ENCODE assay signal across 12 cellular contexts in the genomic region with DNA sequence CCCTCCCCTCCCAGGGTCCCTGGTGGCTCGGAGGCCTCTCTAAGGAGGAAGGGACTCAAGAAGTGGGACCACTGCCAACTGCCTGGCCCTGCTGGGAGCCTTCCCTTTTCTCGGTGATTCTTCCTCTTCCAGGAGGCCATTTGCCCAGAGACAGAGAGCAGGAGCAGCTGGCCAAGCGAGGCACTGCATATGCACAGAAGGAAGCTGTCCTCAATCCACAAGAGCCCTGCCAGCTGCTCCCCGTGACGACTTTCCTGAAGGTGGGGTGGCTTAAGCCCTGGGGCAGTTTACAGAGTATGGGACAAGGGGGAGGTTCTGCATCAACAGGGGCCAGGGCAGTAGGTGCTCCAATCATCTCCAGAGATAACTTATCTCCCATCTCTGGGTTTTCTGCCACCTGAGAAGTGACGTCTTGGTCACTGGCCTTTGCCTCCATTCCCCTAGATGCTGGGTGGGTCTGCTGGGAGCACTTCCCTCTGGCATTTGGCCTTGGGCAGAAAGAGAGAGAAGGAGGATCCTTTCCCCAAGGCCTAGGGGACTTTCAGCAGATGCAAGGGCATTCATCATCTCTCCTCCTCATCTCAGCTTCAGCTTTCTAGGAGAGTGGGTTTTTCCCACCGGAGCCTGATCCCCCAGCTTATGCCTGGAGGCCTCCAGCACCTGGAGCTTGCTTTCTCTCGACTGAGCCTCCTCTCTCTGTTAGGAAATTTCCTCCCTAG. TPM values are rescaled to one million over a fixed set of nuclear protein-coding genes. Genes with fewer than 3 reads are reported as not detected.
DNase-seq lines count a peak whose midpoint lies in the region; FAIRE-seq lines count a peak whose summit lies in the region.
"Had no signal": no experiment of that assay in that cellular context is flagged by ENCODE, and none has a peak within 500 bp of the region (broad histone marks: within the 10 kb centered on the region; RNA-seq: fewer than 3 reads in every experiment).

No MANE protein-coding gene starts in this region.

- 0 out of 2 replicates have a peak overlapping the region, but pooled peaks have one; percentile 60 for H3K27ac ChIP-seq in SK-N-MC
- peak overlapping the region in 1 of 2 donors; percentile 12 for H3K27ac ChIP-seq in small intestine (ENCODE audit: low read depth in 1 of 2, low read length in 1 of 2)
- H3K27ac ChIP-seq: GM23248 had no signal

- no peak for FAIRE-seq in small intestine (lab: Jason Lieb, UNC)
- FAIRE-seq: A204.1 had no signal

- DNase-seq in NCI-H146 (lab: John Stamatoyannopoulos, UW), result peak; percentile 12
- DNase-seq in NCI-H146 treated with DMSO at 0.1 percent for 48 hours (lab: John Stamatoyannopoulos, UW; ENCODE audit: unreplicated experiment), result no peak
- DNase-seq in SK-N-MC (ENCODE audit: low read depth, low spot score), result no peak
- DNase-seq in hypothalamus (lab: John Stamatoyannopoulos, UW), result peak in 30 of 51 donors; percentile 13 to 78 (median 45)
- DNase-seq in small intestine, result peak; percentile 45
- DNase-seq in D341Med (ENCODE audit: low spot score), result no peak
- DNase-seq in T-helper 2 cell treated with Interferon-gamma antibody and Interleukin-4, amounts not matched to agents 5 μg/mL and 100 μg/mL, for 36 hours (ENCODE audit: low spot score), result no peak
- DNase-seq in T1000 (lab: John Stamatoyannopoulos, UW), result no peak
- DNase-seq: activated gamma-delta T cell treated with Interleukin-2 at 50 U/mL for 16 hours; GM23248; stimulated activated naive CD4-positive, alpha-beta T cell treated with Interleukin-2 at 50 U/mL for 16 hours had no signal

- no peaks in the 10 kb centered on the region for H3K36me3 Mint-ChIP-seq in T-helper 2 cell treated with Interferon-gamma antibody and Interleukin-4, amounts not matched to agents 5 μg/mL and 100 μg/mL, for 36 hours (ENCODE audit: low read depth)

- peaks cover 9% of the 10 kb centered on the region for H3K27me3 Mint-ChIP-seq in T-helper 2 cell treated with Interferon-gamma antibody and Interleukin-4, amounts not matched to agents 5 μg/mL and 100 μg/mL, for 36 hours (ENCODE audit: low read depth)

- 0 out of 2 replicates have a peak overlapping the region, but pooled peaks have one; percentile 1 for H3K4me3 ChIP-seq in SK-N-MC
- H3K4me3 ChIP-seq in small intestine (ENCODE audit: low read depth in 1 of 2, low read length in 2 of 2), result no peak overlapping the region
- H3K4me3 ChIP-seq: GM23248 had no signal

- no peak overlapping the region for H3K4me3 Mint-ChIP-seq in T-helper 2 cell treated with Interferon-gamma antibody and Interleukin-4, amounts not matched to agents 5 μg/mL and 100 μg/mL, for 36 hours

- no peaks in the 10 kb centered on the region for H3K4me1 Mint-ChIP-seq in T-helper 2 cell treated with Interferon-gamma antibody and Interleukin-4, amounts not matched to agents 5 μg/mL and 100 μg/mL, for 36 hours (ENCODE audit: low read depth)

- H3K27ac Mint-ChIP-seq in T-helper 2 cell treated with Interferon-gamma antibody and Interleukin-4, amounts not matched to agents 5 μg/mL and 100 μg/mL, for 36 hours, result no peak overlapping the region

- H3K9me3 ChIP-seq in SK-N-MC (ENCODE audit: low read depth, low read length) (no peaks in the 10 kb centered on the region), small intestine (ENCODE audit: control insufficient read depth, low read depth) (no peaks in the 10 kb centered on the region)

- no peaks in the 10 kb centered on the region for H3K27me3 ChIP-seq in small intestine (ENCODE audit: control insufficient read depth in 2 of 2, insufficient read depth in 2 of 2, low read length in 2 of 2)

- H3K9me3 Mint-ChIP-seq in T-helper 2 cell treated with Interferon-gamma antibody and Interleukin-4, amounts not matched to agents 5 μg/mL and 100 μg/mL, for 36 hours, result no peaks in the 10 kb centered on the region

- peaks cover 14 to 20% of the 10 kb centered on the region in 2 donors for H3K4me1 ChIP-seq in small intestine (ENCODE audit: control insufficient read depth in 2 of 2, insufficient read depth in 1 of 2, low read depth in 1 of 2, low read length in 1 of 2)

- whole genome bisulfite sequencing in small intestine, 3 donors, result 33 to 38% (median 38%) methylated on average over 8 of the region's 8 CpGs

- H3K36me3 ChIP-seq in SK-N-MC (ENCODE audit: insufficient read depth, low read length) (no peaks in the 10 kb centered on the region), small intestine (ENCODE audit: control insufficient read depth in 2 of 2, insufficient read depth in 2 of 2, low read length in 2 of 2) (no peaks in the 10 kb centered on the region)

- no peak overlapping the region for H3K9ac ChIP-seq in SK-N-MC (ENCODE audit: insufficient read length)
- H3K9ac ChIP-seq: GM23248 had no signal

RNA-seq across cellular contexts. Expression of a gene that starts 28.5 kb away (rescaled TPM):
- not detected for polyA plus RNA-seq in small intestine
- polyA plus RNA-seq: GM23248 had no signal

Comparison
In these comparisons a context has a peak if more than half of its experiments do, and no peak if none do; other contexts are left out.
1. DNase-seq: peak in NCI-H146 (single experiment), hypothalamus (30 of 51) and small intestine (single experiment); none in NCI-H146 treated with DMSO at 0.1 percent for 48 hours (single experiment), SK-N-MC (single experiment), D341Med (single experiment), T-helper 2 cell treated with Interferon-gamma antibody and Interleukin-4, amounts not matched to agents 5 μg/mL and 100 μg/mL, for 36 hours (single experiment) and T1000 (single experiment).